ENCODE assay signal across 1 cellular context in genomic region chr5:1523793-1524480, GRCh38.
TF ChIP-seq lines count a peak whose summit lies in the region.

LPCAT1 (minus strand) TSS chr5:1523960; CDS start chr5:1523844, 116 bp downstream.

TF ChIP-seq in K562, 482 proteins besides CTCF, POLR2A, EP300 and RAD21 (continued from another document and continues in another):
- TF ChIP-seq, protein P1, sequence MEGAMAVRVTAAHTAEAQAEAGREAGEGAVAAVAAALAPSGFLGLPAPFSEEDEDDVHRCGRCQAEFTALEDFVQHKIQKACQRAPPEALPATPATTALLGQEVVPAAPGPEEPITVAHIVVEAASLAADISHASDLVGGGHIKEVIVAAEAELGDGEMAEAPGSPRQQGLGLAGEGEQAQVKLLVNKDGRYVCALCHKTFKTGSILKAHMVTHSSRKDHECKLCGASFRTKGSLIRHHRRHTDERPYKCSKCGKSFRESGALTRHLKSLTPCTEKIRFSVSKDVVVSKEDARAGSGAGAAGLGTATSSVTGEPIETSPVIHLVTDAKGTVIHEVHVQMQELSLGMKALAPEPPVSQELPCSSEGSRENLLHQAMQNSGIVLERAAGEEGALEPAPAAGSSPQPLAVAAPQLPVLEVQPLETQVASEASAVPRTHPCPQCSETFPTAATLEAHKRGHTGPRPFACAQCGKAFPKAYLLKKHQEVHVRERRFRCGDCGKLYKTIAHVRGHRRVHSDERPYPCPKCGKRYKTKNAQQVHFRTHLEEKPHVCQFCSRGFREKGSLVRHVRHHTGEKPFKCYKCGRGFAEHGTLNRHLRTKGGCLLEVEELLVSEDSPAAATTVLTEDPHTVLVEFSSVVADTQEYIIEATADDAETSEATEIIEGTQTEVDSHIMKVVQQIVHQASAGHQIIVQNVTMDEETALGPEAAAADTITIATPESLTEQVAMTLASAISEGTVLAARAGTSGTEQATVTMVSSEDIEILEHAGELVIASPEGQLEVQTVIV (CRISPR knock-in tag; IDR thresholded peaks at IDR 0.05; ENCODE audit: borderline replicate concordance), result no peak
- TF ChIP-seq TGIF2 (CRISPR knock-in tag; IDR thresholded peaks at IDR 0.05) (no peak), BCOR (IDR thresholded peaks at IDR 0.05) (peak; percentile 13; the same call in 1 of the 2 replicates), HNRNPUL1 (IDR thresholded peaks at IDR 0.05; ENCODE audit: low read length) (no peak), NR1H2 (CRISPR knock-in tag; IDR thresholded peaks at IDR 0.05) (no peak; the same call in 1 of the 2 replicates), MECOM (CRISPR knock-in tag; IDR thresholded peaks at IDR 0.05) (no peak), ZNF780A (CRISPR knock-in tag; IDR thresholded peaks at IDR 0.05) (no peak), BRD4 (IDR thresholded peaks at IDR 0.05) (no peak), CREBBP (IDR thresholded peaks at IDR 0.05; ENCODE audit: low read depth, low read length) (no peak), ZNF696 (CRISPR knock-in tag; conservative IDR thresholded peaks at IDR 0.05) (no peak), RFX5 (IDR thresholded peaks at IDR 0.05; ENCODE audit: low read depth, low read length) (no peak), JUN (IDR thresholded peaks at IDR 0.05; ENCODE audit: borderline replicate concordance, low read depth, low read length) (0 out of 2 replicates have a peak, but pooled peaks have one; percentile 17), JUN (CRISPR knock-in tag; IDR thresholded peaks at IDR 0.05; ENCODE audit: borderline replicate concordance) (no peak), NFXL1 (CRISPR knock-in tag; IDR thresholded peaks at IDR 0.05) (no peak), ZNF124 (CRISPR knock-in tag; IDR thresholded peaks at IDR 0.05) (no peak), TEAD2 (tag; IDR thresholded peaks at IDR 0.05) (no peak), ETS2 (tag; IDR thresholded peaks at IDR 0.05; ENCODE audit: borderline replicate concordance, poor library complexity, severe bottlenecking) (no peak), RUNX1 (IDR thresholded peaks at IDR 0.05; ENCODE audit: low read depth) (no peak), RBBP5 (IDR thresholded peaks at IDR 0.05; ENCODE audit: borderline replicate concordance, insufficient read depth, low read length, poor library complexity, severe bottlenecking) (no peak), TFAP4 (CRISPR knock-in tag; IDR thresholded peaks at IDR 0.05; ENCODE audit: borderline replicate concordance) (peak; percentile 69; the same call in 1 of the 2 replicates), BRD9 (IDR thresholded peaks at IDR 0.05; ENCODE audit: low read depth, partially characterized antibody) (no peak), SMAD2 (IDR thresholded peaks at IDR 0.05; ENCODE audit: low read depth, low read length) (no peak), FIP1L1 (IDR thresholded peaks at IDR 0.05; ENCODE audit: low read depth, low read length, poor library complexity, severe bottlenecking) (no peak), HNRNPH1 (optimal IDR thresholded peaks at IDR 0.05; ENCODE audit: low read depth, low read length) (no peak)
- TF ChIP-seq, protein P2, sequence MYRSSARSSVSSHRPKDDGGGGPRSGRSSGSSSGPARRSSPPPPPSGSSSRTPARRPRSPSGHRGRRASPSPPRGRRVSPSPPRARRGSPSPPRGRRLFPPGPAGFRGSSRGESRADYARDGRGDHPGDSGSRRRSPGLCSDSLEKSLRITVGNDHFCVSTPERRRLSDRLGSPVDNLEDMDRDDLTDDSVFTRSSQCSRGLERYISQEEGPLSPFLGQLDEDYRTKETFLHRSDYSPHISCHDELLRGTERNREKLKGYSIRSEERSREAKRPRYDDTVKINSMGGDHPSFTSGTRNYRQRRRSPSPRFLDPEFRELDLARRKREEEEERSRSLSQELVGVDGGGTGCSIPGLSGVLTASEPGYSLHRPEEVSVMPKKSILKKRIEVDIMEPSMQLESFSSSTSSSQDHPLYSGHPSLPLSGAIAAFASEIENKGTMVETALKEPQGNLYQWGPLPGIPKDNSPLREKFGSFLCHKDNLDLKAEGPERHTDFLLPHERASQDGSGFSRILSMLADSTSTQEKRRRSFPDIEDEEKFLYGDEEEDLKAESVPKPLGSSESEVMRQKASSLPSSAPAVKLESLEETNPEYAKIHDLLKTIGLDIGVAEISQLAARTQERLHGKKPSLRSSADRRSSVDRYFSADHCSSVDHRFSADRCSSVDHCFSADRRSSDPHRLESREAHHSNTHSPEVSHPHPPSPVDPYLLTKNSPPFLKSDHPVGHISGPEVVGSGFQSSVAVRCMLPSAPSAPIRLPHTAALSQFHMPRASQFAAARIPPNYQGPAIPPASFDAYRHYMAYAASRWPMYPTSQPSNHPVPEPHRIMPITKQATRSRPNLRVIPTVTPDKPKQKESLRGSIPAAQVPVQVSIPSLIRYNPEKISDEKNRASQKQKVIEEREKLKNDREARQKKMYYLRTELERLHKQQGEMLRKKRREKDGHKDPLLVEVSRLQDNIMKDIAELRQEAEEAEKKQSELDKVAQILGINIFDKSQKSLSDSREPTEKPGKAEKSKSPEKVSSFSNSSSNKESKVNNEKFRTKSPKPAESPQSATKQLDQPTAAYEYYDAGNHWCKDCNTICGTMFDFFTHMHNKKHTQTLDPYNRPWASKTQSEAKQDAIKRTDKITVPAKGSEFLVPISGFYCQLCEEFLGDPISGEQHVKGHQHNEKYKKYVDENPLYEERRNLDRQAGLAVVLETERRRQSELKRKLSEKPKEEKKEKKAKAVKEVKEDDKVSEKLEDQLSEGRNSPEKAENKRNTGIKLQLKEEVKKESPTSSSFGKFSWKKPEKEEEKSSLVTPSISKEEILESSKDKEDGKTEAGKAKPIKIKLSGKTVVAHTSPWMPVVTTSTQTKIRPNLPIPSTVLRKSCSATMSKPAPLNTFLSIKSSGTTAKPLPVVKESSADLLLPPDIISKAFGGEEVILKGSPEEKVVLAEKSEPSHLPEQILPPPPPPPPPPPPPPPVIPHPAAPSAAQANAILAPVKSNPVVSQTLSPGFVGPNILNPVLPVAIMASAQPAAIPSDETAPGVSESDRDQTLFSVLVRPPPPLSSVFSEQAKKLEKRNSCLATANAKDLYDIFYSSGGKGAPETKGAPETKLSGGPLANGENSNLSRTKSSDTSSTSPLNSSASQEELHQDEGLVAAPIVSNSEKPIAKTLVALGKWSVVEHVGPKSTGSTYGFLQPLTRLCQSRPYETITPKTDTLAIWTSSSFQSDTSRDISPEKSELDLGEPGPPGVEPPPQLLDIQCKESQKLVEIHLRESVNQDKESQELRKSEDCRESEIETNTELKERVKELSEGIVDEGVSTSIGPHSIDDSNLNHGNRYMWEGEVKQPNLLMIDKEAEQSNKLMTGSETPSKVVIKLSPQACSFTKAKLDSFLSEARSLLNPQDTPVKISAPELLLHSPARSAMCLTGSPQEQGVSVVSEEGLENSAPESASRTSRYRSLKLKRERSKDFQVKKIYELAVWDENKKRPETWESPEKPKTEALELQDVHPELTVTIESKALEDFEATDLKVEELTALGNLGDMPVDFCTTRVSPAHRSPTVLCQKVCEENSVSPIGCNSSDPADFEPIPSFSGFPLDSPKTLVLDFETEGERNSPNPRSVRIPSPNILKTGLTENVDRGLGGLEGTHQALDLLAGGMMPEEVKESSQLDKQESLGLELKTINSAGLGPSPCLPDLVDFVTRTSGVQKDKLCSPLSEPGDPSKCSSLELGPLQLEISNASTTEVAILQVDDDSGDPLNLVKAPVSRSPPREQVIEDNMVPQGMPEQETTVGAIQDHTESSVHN (IDR thresholded peaks at IDR 0.05; ENCODE audit: borderline replicate concordance in 1 of 2, low read depth in 1 of 2), result no peak
- TF ChIP-seq, protein P3, sequence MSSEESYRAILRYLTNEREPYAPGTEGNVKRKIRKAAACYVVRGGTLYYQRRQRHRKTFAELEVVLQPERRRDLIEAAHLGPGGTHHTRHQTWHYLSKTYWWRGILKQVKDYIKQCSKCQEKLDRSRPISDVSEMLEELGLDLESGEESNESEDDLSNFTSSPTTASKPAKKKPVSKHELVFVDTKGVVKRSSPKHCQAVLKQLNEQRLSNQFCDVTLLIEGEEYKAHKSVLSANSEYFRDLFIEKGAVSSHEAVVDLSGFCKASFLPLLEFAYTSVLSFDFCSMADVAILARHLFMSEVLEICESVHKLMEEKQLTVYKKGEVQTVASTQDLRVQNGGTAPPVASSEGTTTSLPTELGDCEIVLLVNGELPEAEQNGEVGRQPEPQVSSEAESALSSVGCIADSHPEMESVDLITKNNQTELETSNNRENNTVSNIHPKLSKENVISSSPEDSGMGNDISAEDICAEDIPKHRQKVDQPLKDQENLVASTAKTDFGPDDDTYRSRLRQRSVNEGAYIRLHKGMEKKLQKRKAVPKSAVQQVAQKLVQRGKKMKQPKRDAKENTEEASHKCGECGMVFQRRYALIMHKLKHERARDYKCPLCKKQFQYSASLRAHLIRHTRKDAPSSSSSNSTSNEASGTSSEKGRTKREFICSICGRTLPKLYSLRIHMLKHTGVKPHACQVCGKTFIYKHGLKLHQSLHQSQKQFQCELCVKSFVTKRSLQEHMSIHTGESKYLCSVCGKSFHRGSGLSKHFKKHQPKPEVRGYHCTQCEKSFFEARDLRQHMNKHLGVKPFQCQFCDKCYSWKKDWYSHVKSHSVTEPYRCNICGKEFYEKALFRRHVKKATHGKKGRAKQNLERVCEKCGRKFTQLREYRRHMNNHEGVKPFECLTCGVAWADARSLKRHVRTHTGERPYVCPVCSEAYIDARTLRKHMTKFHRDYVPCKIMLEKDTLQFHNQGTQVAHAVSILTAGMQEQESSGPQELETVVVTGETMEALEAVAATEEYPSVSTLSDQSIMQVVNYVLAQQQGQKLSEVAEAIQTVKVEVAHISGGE (CRISPR knock-in tag; IDR thresholded peaks at IDR 0.05), result no peak
- TF ChIP-seq, protein P4, sequence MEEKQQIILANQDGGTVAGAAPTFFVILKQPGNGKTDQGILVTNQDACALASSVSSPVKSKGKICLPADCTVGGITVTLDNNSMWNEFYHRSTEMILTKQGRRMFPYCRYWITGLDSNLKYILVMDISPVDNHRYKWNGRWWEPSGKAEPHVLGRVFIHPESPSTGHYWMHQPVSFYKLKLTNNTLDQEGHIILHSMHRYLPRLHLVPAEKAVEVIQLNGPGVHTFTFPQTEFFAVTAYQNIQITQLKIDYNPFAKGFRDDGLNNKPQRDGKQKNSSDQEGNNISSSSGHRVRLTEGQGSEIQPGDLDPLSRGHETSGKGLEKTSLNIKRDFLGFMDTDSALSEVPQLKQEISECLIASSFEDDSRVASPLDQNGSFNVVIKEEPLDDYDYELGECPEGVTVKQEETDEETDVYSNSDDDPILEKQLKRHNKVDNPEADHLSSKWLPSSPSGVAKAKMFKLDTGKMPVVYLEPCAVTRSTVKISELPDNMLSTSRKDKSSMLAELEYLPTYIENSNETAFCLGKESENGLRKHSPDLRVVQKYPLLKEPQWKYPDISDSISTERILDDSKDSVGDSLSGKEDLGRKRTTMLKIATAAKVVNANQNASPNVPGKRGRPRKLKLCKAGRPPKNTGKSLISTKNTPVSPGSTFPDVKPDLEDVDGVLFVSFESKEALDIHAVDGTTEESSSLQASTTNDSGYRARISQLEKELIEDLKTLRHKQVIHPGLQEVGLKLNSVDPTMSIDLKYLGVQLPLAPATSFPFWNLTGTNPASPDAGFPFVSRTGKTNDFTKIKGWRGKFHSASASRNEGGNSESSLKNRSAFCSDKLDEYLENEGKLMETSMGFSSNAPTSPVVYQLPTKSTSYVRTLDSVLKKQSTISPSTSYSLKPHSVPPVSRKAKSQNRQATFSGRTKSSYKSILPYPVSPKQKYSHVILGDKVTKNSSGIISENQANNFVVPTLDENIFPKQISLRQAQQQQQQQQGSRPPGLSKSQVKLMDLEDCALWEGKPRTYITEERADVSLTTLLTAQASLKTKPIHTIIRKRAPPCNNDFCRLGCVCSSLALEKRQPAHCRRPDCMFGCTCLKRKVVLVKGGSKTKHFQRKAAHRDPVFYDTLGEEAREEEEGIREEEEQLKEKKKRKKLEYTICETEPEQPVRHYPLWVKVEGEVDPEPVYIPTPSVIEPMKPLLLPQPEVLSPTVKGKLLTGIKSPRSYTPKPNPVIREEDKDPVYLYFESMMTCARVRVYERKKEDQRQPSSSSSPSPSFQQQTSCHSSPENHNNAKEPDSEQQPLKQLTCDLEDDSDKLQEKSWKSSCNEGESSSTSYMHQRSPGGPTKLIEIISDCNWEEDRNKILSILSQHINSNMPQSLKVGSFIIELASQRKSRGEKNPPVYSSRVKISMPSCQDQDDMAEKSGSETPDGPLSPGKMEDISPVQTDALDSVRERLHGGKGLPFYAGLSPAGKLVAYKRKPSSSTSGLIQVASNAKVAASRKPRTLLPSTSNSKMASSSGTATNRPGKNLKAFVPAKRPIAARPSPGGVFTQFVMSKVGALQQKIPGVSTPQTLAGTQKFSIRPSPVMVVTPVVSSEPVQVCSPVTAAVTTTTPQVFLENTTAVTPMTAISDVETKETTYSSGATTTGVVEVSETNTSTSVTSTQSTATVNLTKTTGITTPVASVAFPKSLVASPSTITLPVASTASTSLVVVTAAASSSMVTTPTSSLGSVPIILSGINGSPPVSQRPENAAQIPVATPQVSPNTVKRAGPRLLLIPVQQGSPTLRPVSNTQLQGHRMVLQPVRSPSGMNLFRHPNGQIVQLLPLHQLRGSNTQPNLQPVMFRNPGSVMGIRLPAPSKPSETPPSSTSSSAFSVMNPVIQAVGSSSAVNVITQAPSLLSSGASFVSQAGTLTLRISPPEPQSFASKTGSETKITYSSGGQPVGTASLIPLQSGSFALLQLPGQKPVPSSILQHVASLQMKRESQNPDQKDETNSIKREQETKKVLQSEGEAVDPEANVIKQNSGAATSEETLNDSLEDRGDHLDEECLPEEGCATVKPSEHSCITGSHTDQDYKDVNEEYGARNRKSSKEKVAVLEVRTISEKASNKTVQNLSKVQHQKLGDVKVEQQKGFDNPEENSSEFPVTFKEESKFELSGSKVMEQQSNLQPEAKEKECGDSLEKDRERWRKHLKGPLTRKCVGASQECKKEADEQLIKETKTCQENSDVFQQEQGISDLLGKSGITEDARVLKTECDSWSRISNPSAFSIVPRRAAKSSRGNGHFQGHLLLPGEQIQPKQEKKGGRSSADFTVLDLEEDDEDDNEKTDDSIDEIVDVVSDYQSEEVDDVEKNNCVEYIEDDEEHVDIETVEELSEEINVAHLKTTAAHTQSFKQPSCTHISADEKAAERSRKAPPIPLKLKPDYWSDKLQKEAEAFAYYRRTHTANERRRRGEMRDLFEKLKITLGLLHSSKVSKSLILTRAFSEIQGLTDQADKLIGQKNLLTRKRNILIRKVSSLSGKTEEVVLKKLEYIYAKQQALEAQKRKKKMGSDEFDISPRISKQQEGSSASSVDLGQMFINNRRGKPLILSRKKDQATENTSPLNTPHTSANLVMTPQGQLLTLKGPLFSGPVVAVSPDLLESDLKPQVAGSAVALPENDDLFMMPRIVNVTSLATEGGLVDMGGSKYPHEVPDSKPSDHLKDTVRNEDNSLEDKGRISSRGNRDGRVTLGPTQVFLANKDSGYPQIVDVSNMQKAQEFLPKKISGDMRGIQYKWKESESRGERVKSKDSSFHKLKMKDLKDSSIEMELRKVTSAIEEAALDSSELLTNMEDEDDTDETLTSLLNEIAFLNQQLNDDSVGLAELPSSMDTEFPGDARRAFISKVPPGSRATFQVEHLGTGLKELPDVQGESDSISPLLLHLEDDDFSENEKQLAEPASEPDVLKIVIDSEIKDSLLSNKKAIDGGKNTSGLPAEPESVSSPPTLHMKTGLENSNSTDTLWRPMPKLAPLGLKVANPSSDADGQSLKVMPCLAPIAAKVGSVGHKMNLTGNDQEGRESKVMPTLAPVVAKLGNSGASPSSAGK (IDR thresholded peaks at IDR 0.05), result peak; percentile 89
